Comparison of ENCODE assay signal across 8 cellular contexts in genomic region chr15:50315814-50316630, GRCh38. TPM values are rescaled to one million over a fixed set of nuclear protein-coding genes. Genes with fewer than 3 reads are reported as not detected.
DNase-seq lines count a peak whose midpoint lies in the region; ATAC-seq and TF ChIP-seq lines count a peak whose summit lies in the region.

No MANE protein-coding gene starts in this region.

- WGBS in SK-N-SH (ENCODE audit: low lambda C conversion rate) = 34% methylated on average over 4 of the region's 4 CpGs

- H3F3A ChIP-seq in SK-N-SH (replicated peaks; ENCODE audit: insufficient read depth) = peaks cover 7% of the 10 kb centered on the region

- H2AFZ ChIP-seq in KMS-11 (ENCODE audit: low read depth) (no peak overlapping the region; the same call in 1 of the 2 replicates), SK-N-SH (ENCODE audit: low read depth) (no peak overlapping the region; the same call in 1 of the 2 replicates)

- peaks cover 16% of the 10 kb centered on the region for H3K4me1 ChIP-seq in KMS-11 (ENCODE audit: low read depth, poor library complexity, severe bottlenecking)
- no peaks in the 10 kb centered on the region for H3K4me1 ChIP-seq in SK-N-SH (ENCODE audit: control insufficient read depth in 1 of 2, insufficient read depth in 2 of 2, low read depth in 1 of 2, low read length in 1 of 2)

- TF ChIP-seq EP300 in SK-N-SH (IDR thresholded peaks at IDR 0.05; ENCODE audit: borderline replicate concordance in 1 of 2, low read depth in 1 of 2, low read length in 1 of 2) = no peak

- POLR2A ChIA-PET in SK-N-SH (lab: Yijun Ruan, JAX) = interaction anchor here (0.9 kb wide), 1 partner anchor 39 kb away, joined by 3 read pairs; the partner anchor contains the start of gene GABPB1

- CTCF ChIA-PET in SK-N-SH (lab: Yijun Ruan, JAX) = interaction anchor here (0.6 to 2.0 kb wide), 38 partner anchors 10 to 1958 kb away, joined by 3 to 16 read pairs (median 4); partner anchors contain the start of genes CEP152 and SLC27A2

- DNase-seq in NCI-H1417 (lab: John Stamatoyannopoulos, UW) (peak in 2 of 3 experiments; percentile 2 to 48), NCI-H1417 treated with DMSO at 0.1 percent for 48 hours (lab: John Stamatoyannopoulos, UW) (no peak), SK-N-SH (peak; percentile 45), fibroblast of mammary gland (ENCODE audit: low read depth) (peak; percentile 70), renal cortical epithelial cell (ENCODE audit: low read depth) (peak; percentile 57), T1000 (lab: John Stamatoyannopoulos, UW) (no peak)

- TF ChIP-seq RAD21 in SK-N-SH (IDR thresholded peaks at IDR 0.05; ENCODE audit: low read length) = peak; percentile 79

- H3K4me3 ChIP-seq in KMS-11 (IDR thresholded peaks at IDR 0.05; ENCODE audit: insufficient read depth, low read depth, low read length) (no peak overlapping the region), SK-N-SH (ENCODE audit: low read depth in 2 of 2, low read length in 1 of 2) (peak overlapping the region in 1 of 2 experiments; percentile 44; a peak in 1 of 4 replicates), fibroblast of mammary gland (ENCODE audit: control insufficient read depth, low read depth, low read length) (no peak overlapping the region)

- ATAC-seq in esophagus mucosa = no peak

- no peak overlapping the region for H3K4me2 ChIP-seq in KMS-11
- H3K4me2 ChIP-seq in SK-N-SH = no peak overlapping the region

- H3K27me3 ChIP-seq in KMS-11 (ENCODE audit: insufficient read depth, low read depth) = no peaks in the 10 kb centered on the region
- H3K27me3 ChIP-seq in SK-N-SH (ENCODE audit: insufficient read depth) = no peaks in the 10 kb centered on the region

- no peaks in the 10 kb centered on the region for H3K36me3 ChIP-seq in KMS-11 (ENCODE audit: insufficient read depth)
- peaks cover 0 to 3% of the 10 kb centered on the region in 2 experiments for H3K36me3 ChIP-seq in SK-N-SH (replicated peaks in 1 of 2; ENCODE audit: control insufficient read depth in 1 of 2, insufficient read depth in 2 of 2, low read length in 1 of 2)

- H3K27ac ChIP-seq in KMS-11 (no peak overlapping the region), SK-N-SH (ENCODE audit: low read depth in 2 of 2, low read length in 1 of 2) (no peak overlapping the region)

- H3K9ac ChIP-seq in KMS-11 (no peak overlapping the region), SK-N-SH (no peak overlapping the region)

- H3K79me2 ChIP-seq in KMS-11 (ENCODE audit: insufficient read depth, low read depth) (0 out of 2 replicates have a peak, but pooled peaks cover 2% of the 10 kb centered on the region), SK-N-SH (ENCODE audit: insufficient read depth) (peaks cover 35% of the 10 kb centered on the region; the same call in 1 of the 2 replicates)

- no peaks in the 10 kb centered on the region for H4K20me1 ChIP-seq in KMS-11 (ENCODE audit: insufficient read depth)
- H4K20me1 ChIP-seq in SK-N-SH (ENCODE audit: insufficient read depth) = no peaks in the 10 kb centered on the region

- no peaks in the 10 kb centered on the region for H3K9me2 ChIP-seq in SK-N-SH

- H3K9me3 ChIP-seq in SK-N-SH = no peaks in the 10 kb centered on the region

- TF ChIP-seq CTCF in KMS-11 (conservative IDR thresholded peaks at IDR 0.05; ENCODE audit: low read depth, low read length) (peak; percentile 77), SK-N-SH (IDR thresholded peaks at IDR 0.05) (peak; percentile 87), fibroblast of mammary gland (conservative IDR thresholded peaks at IDR 0.05; ENCODE audit: control insufficient read depth, insufficient read depth, low read depth, low read length) (peak; percentile 70)

TF ChIP-seq in SK-N-SH, 30 proteins besides CTCF, POLR2A, EP300 and RAD21:
- TF ChIP-seq CHD2 (IDR thresholded peaks at IDR 0.05; ENCODE audit: low read length, partially characterized antibody) (no peak), NFIC (IDR thresholded peaks at IDR 0.05; ENCODE audit: borderline replicate concordance) (no peak), SMC3 (IDR thresholded peaks at IDR 0.05; ENCODE audit: low read depth, low read length) (no peak)
TF ChIP-seq in SK-N-SH: peak in this region for 0.

RNA-seq across cellular contexts. Expression of gene GABPB1, which starts 39.0 kb away (rescaled TPM):
- 12.8 and 14.2 TPM in 2 replicates for polyA plus RNA-seq in SK-N-SH (2012; rRNA removed)
- polyA plus RNA-seq in SK-N-SH (2012; cell fraction: cytosol; rRNA removed) = 13.4 and 15.8 TPM in 2 replicates
- polyA plus RNA-seq in SK-N-SH (2012; cell fraction: nucleus; rRNA removed) = 8.4 and 10.7 TPM in 2 replicates
- total RNA-seq in renal cortical epithelial cell (36.6 and 68.2 TPM in 2 replicates), esophagus mucosa (10.7 TPM)

RNA-seq across cellular contexts. Expression of gene HDC, which starts 50.5 kb away (rescaled TPM):
- polyA plus RNA-seq in SK-N-SH (2012; rRNA removed) = not detected in 2 replicates
- not detected in 2 replicates for polyA plus RNA-seq in SK-N-SH (2012; cell fraction: cytosol; rRNA removed)
- polyA plus RNA-seq in SK-N-SH (2012; cell fraction: nucleus; rRNA removed) = not detected in 2 replicates
- total RNA-seq in renal cortical epithelial cell = not detected in 2 replicates
- 0.32 TPM for total RNA-seq in esophagus mucosa

Comparison
In these comparisons a context has a peak if more than half of its experiments do, and no peak if none do; other contexts are left out.
1. DNase-seq: peak in NCI-H1417 (2 of 3), SK-N-SH (single experiment), fibroblast of mammary gland (single experiment) and renal cortical epithelial cell (single experiment); none in NCI-H1417 treated with DMSO at 0.1 percent for 48 hours (single experiment) and T1000 (single experiment).
2. Peak in every context shown above with its lines, with median percentiles within 50 percentile points of each other: CTCF ChIP-seq.